ENCODE assay signal across 30 cellular contexts in the genomic region with DNA sequence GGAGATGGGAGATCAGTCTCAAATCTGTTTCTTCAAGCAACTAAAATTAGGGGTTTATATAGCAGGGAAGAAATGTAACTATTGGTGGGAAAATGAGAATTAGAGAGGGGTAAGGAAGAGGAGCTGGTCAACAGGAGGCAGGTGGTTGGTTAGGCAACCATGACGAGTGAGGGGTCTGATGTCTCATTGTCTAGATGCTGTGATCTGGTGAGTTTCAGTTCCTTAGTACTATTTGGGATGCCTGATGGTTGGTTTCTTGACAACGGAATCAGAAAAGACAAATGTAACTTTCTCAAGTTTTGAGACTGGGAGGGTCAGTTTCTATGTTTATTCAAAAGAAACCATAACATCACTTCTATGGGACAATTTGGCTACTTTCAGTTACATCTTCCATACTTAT.
DNase-seq lines count a peak whose midpoint lies in the region; FAIRE-seq and TF ChIP-seq lines count a peak whose summit lies in the region.
"Had no signal": no experiment of that assay in that cellular context is flagged by ENCODE, and none has a peak within 500 bp of the region (broad histone marks: within the 10 kb centered on the region; RNA-seq: fewer than 3 reads in every experiment).

No MANE protein-coding gene starts in this region.

- H3K4me1 ChIP-seq in BLaER1 (peaks cover 21% of the 10 kb centered on the region), Karpas-422 (ENCODE audit: low read length) (peaks cover 34% of the 10 kb centered on the region), OCI-LY7 (ENCODE audit: insufficient read depth, low read length, poor library complexity, severe bottlenecking) (peaks cover 69% of the 10 kb centered on the region), kidney (ENCODE audit: control insufficient read depth in 1 of 2, insufficient read depth in 1 of 2, low read depth in 1 of 2, low read length in 2 of 2) (no peaks in the 10 kb centered on the region)
- H3K4me1 ChIP-seq: SJSA1 had no signal

- H3K79me2 ChIP-seq in Karpas-422 (ENCODE audit: low read length) (no peaks in the 10 kb centered on the region), OCI-LY7 (ENCODE audit: insufficient read depth, low read depth, low read length) (no peaks in the 10 kb centered on the region)

- CTCF ChIA-PET in OCI-LY7 (lab: Charles Lee; ENCODE audit: unreplicated experiment) = no interaction called here

- no peak overlapping the region for H3K9ac ChIP-seq in BLaER1
- H3K9ac ChIP-seq in Karpas-422 (ENCODE audit: low read length) = no peak overlapping the region
- H3K9ac ChIP-seq in kidney (ENCODE audit: low read length in 2 of 2) = no peak overlapping the region

- no peaks in the 10 kb centered on the region for H3K36me3 Mint-ChIP-seq in osteocyte (ENCODE audit: unreplicated experiment)
- H3K36me3 Mint-ChIP-seq in chondrocyte (ENCODE audit: low read depth) = no peaks in the 10 kb centered on the region
- H3K36me3 Mint-ChIP-seq: T-cell had no signal

- H3K4me3 ChIP-seq in BLaER1 (no peak overlapping the region), Karpas-422 (ENCODE audit: low read length) (no peak overlapping the region), OCI-LY7 (ENCODE audit: low read depth, low read length, poor library complexity, severe bottlenecking) (peak overlapping the region; percentile 48), kidney (ENCODE audit: low read length in 2 of 2) (no peak overlapping the region)
- H3K4me3 ChIP-seq: SJSA1 had no signal

- H3K27me3 ChIP-seq in BLaER1 (no peaks in the 10 kb centered on the region), Karpas-422 (ENCODE audit: low read length) (no peaks in the 10 kb centered on the region)

- TF ChIP-seq CTCF in OCI-LY7 (conservative IDR thresholded peaks at IDR 0.05; ENCODE audit: low read length) (no peak), osteocyte (IDR thresholded peaks at IDR 0.05) (no peak), chondrocyte (IDR thresholded peaks at IDR 0.05) (no peak), kidney (IDR thresholded peaks at IDR 0.05; ENCODE audit: borderline replicate concordance, extremely low read depth, insufficient read depth) (no peak)

- no peaks in the 10 kb centered on the region for H3K36me3 ChIP-seq in BLaER1
- no peaks in the 10 kb centered on the region for H3K36me3 ChIP-seq in Karpas-422 (ENCODE audit: insufficient read depth, low read length)
- peaks cover 20% of the 10 kb centered on the region for H3K36me3 ChIP-seq in OCI-LY7 (ENCODE audit: insufficient read depth, low read length)
- H3K36me3 ChIP-seq in kidney (ENCODE audit: control insufficient read depth in 1 of 2, insufficient read depth in 2 of 2, low read length in 2 of 2) = no peaks in the 10 kb centered on the region
- H3K36me3 ChIP-seq: SJSA1 had no signal

- no peak overlapping the region for H2AFZ ChIP-seq in Karpas-422 (ENCODE audit: low read length)
- H2AFZ ChIP-seq in OCI-LY7 (ENCODE audit: low read length) = peak overlapping the region; percentile 75; the same call in 1 of the 2 replicates

- H3K9me3 ChIP-seq in BLaER1 (no peaks in the 10 kb centered on the region), Karpas-422 (ENCODE audit: low read length) (peaks cover 14% of the 10 kb centered on the region; the same call in 1 of the 2 replicates), OCI-LY7 (ENCODE audit: low read length) (peaks cover 38% of the 10 kb centered on the region), kidney (ENCODE audit: control insufficient read depth in 1 of 2, low read length in 2 of 2) (no peaks in the 10 kb centered on the region)
- H3K9me3 ChIP-seq: SJSA1 had no signal

- BruUV-seq in OCI-LY7 (replicated peaks; lab: Mats Ljungman, UMichigan) = no TSS peak

- no peak overlapping the region for H3K27ac Mint-ChIP-seq in osteocyte (ENCODE audit: unreplicated experiment)
- H3K27ac Mint-ChIP-seq in chondrocyte (ENCODE audit: unreplicated experiment) = no peak overlapping the region
- H3K27ac Mint-ChIP-seq: CD4-positive, alpha-beta T cell; T-cell had no signal

- H3K27me3 Mint-ChIP-seq in osteocyte (ENCODE audit: unreplicated experiment) (no peaks in the 10 kb centered on the region), chondrocyte (ENCODE audit: low read depth) (no peaks in the 10 kb centered on the region)

- peak overlapping the region; percentile 41 for H3K4me2 ChIP-seq in BLaER1
- no peak overlapping the region for H3K4me2 ChIP-seq in Karpas-422 (ENCODE audit: low read depth, low read length, poor library complexity, severe bottlenecking)
- peak overlapping the region; percentile 70 for H3K4me2 ChIP-seq in OCI-LY7 (ENCODE audit: low read length)

- H3K4me3 Mint-ChIP-seq in osteocyte (ENCODE audit: unreplicated experiment) (no peak overlapping the region), chondrocyte (ENCODE audit: unreplicated experiment) (no peak overlapping the region)
- H3K4me3 Mint-ChIP-seq: CD4-positive, alpha-beta T cell; T-cell had no signal

- intact Hi-C loops in OCI-LY7 (cut with micrococcal nuclease; ENCODE audit: unreplicated experiment) = loop anchor here (1.0 kb wide), 1 partner anchor 50 kb away; no protein-coding TSS in a partner anchor
- intact Hi-C loops in kidney (cut with DNase I) = no loop called here

- H3K9me3 Mint-ChIP-seq in osteocyte (ENCODE audit: unreplicated experiment) (no peaks in the 10 kb centered on the region), chondrocyte (ENCODE audit: low read depth) (peaks cover 4% of the 10 kb centered on the region)
- H3K9me3 Mint-ChIP-seq: CD4-positive, alpha-beta T cell had no signal

- POLR2A ChIA-PET in OCI-LY7 (lab: Charles Lee) = interaction anchor here (0.9 to 1.8 kb wide), 5 partner anchors 9 to 39 kb away, joined by 3 to 9 read pairs (median 4); no protein-coding TSS in a partner anchor

- H3K4me1 Mint-ChIP-seq in osteocyte (ENCODE audit: unreplicated experiment) = no peaks in the 10 kb centered on the region
- H3K4me1 Mint-ChIP-seq in chondrocyte (ENCODE audit: low read depth) = no peaks in the 10 kb centered on the region
- H3K4me1 Mint-ChIP-seq: T-cell had no signal

- H3K9me2 ChIP-seq in Karpas-422 (replicated peaks; ENCODE audit: insufficient read depth, low read length) = no peaks in the 10 kb centered on the region
- H3K9me2 ChIP-seq in OCI-LY7 (ENCODE audit: insufficient read depth, low read length) = no peaks in the 10 kb centered on the region

- 0 out of 2 replicates have a peak overlapping the region, but pooled peaks have one; percentile 0 for H3K27ac ChIP-seq in BLaER1
- H3K27ac ChIP-seq in Karpas-422 (ENCODE audit: low read length) = peak overlapping the region; percentile 66
- peak overlapping the region; percentile 100 for H3K27ac ChIP-seq in OCI-LY7 (ENCODE audit: low read depth, low read length, poor library complexity, severe bottlenecking)
- no peak overlapping the region for H3K27ac ChIP-seq in kidney (ENCODE audit: low read depth in 2 of 2, low read length in 2 of 2)
- H3K27ac ChIP-seq: SJSA1 had no signal

- no peak for FAIRE-seq in kidney (lab: Jason Lieb, UNC)
- FAIRE-seq: D721Med, GM12892, H1 had no signal

- H4K20me1 ChIP-seq in BLaER1 = no peaks in the 10 kb centered on the region
- no peaks in the 10 kb centered on the region for H4K20me1 ChIP-seq in Karpas-422 (ENCODE audit: insufficient read depth, low read depth, low read length)
- H4K20me1 ChIP-seq in OCI-LY7 (ENCODE audit: insufficient read depth, low read length) = no peaks in the 10 kb centered on the region

- DNase-seq in Karpas-422 (peak; percentile 53), OCI-LY7 (ENCODE audit: low spot score) (peak; percentile 94), osteocyte (ENCODE audit: extremely low spot score, unreplicated experiment) (peak; percentile 11), chondrocyte (ENCODE audit: low spot score) (no peak), kidney (no peak), dermis blood vessel endothelial cell (no peak)
- DNase-seq: CD4-positive, alpha-beta T cell; DMS53; EL; GDM1; HCEC 1CT; IMR-90; KG1; MM.1S; NCI-H1417; NCI-H1694; NCI-H2081; NCI-H2171 treated with DMSO at 0.1 percent for 48 hours; NCI-H345; NCI-H510A treated with DMSO at 0.1 percent for 48 hours; NCI-H748 treated with DMSO at 0.1 percent for 48 hours; NK-92 treated with Interleukin-12 subunit alpha and Interleukin-12 subunit beta, amount 100 ng/mL, for 24 hours; Right ventricle myocardium superior; RPMI8226; T-cell had no signal

Comparison
In these comparisons a context has a peak if more than half of its experiments do, and no peak if none do; other contexts are left out.
1. H3K27ac ChIP-seq: peak in BLaER1 (single experiment), Karpas-422 (single experiment) and OCI-LY7 (single experiment); none in kidney (0 of 2).
2. DNase-seq: peak in Karpas-422 (single experiment), OCI-LY7 (single experiment) and osteocyte (single experiment); none in chondrocyte (single experiment), kidney (single experiment) and dermis blood vessel endothelial cell (single experiment).